In the genomic region with DNA sequence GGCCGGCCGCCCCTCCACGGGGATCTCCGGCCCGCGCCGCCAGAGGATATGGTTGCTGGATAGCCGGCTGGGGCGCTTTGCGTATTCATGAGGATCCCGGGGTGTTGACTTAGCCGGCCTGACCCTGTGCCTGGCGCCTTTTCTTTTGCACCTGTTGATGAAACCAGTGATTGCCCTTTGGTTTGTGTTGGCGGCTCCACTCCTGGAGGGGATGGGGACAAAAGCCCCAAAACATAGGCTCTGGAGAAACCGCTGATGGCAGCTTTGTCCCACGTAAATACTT, we compare ENCODE assay signal across 8 cellular contexts. TPM values are rescaled to one million over a fixed set of nuclear protein-coding genes. Genes with fewer than 3 reads are reported as not detected.
DNase-seq lines count a peak whose midpoint lies in the region; ATAC-seq lines count a peak whose summit lies in the region.

No MANE protein-coding gene starts in this region.

- H3K4me1 Mint-ChIP-seq in activated naive CD8-positive, alpha-beta T cell treated with anti-CD3 and anti-CD28 coated beads, Interleukin-2, amount 50 U/mL, for 24 hours, result peaks cover 43% of the 10 kb centered on the region

- no peaks in the 10 kb centered on the region for H3K9me3 Mint-ChIP-seq in activated naive CD8-positive, alpha-beta T cell treated with anti-CD3 and anti-CD28 coated beads, Interleukin-2, amount 50 U/mL, for 24 hours

- H3K4me3 ChIP-seq in iPS DF 6.9 (ENCODE audit: low read length) (peak overlapping the region; percentile 91; the same call in 1 of the 2 replicates), skin epidermis (peak overlapping the region; percentile 63 to 95 (median 79))

- H3K36me3 ChIP-seq in iPS DF 6.9 (ENCODE audit: control insufficient read depth, insufficient read depth, low read length), result no peaks in the 10 kb centered on the region

- H3K27me3 ChIP-seq in iPS DF 6.9 (ENCODE audit: control insufficient read depth, insufficient read depth, low read length), result no peaks in the 10 kb centered on the region

- no peaks in the 10 kb centered on the region; the same call in 1 of the 2 replicates for H3K4me1 ChIP-seq in iPS DF 6.9 (ENCODE audit: control insufficient read depth, insufficient read depth, low read length)

- peaks cover 5% of the 10 kb centered on the region for H3K36me3 Mint-ChIP-seq in activated naive CD8-positive, alpha-beta T cell treated with anti-CD3 and anti-CD28 coated beads, Interleukin-2, amount 50 U/mL, for 24 hours (ENCODE audit: low read depth)

- DNase-seq in DMS153 treated with DMSO at 0.1 percent for 48 hours (lab: John Stamatoyannopoulos, UW; ENCODE audit: unreplicated experiment) (peak; percentile 39), DMS153 (lab: John Stamatoyannopoulos, UW) (no peak), HCEC 1CT (peak; percentile 36), NCI-H2107 treated with DMSO at 0.1 percent for 48 hours (lab: John Stamatoyannopoulos, UW; ENCODE audit: unreplicated experiment) (peak; percentile 41), iPS DF 6.9 (ENCODE audit: low read depth, low spot score) (no peak), SK-N-DZ (ENCODE audit: low spot score) (no peak)
- peak; percentile 40 for DNase-seq in activated naive CD8-positive, alpha-beta T cell treated with anti-CD3 and anti-CD28 coated beads, Interleukin-2, amount 50 U/mL, for 24 hours

- WGBS in iPS DF 6.9 (ENCODE audit: insufficient coverage, insufficient read length), result no CpG with 5 or more reads among the region's 16 CpGs

- H3K27ac ChIP-seq in iPS DF 6.9 (ENCODE audit: low read length) (no peak overlapping the region), skin epidermis (peak overlapping the region in 20 of 21 experiments; percentile 14 to 91 (median 82))

- peak overlapping the region; percentile 81 for H3K27ac Mint-ChIP-seq in activated naive CD8-positive, alpha-beta T cell treated with anti-CD3 and anti-CD28 coated beads, Interleukin-2, amount 50 U/mL, for 24 hours

- peak; percentile 10 for ATAC-seq in activated naive CD8-positive, alpha-beta T cell treated with anti-CD3 and anti-CD28 coated beads, Interleukin-2, amount 50 U/mL, for 24 hours

- H3K9me3 ChIP-seq in iPS DF 6.9 (ENCODE audit: control insufficient read depth, insufficient read depth, low read length), result no peaks in the 10 kb centered on the region

- peak overlapping the region; percentile 83 for H3K4me3 Mint-ChIP-seq in activated naive CD8-positive, alpha-beta T cell treated with anti-CD3 and anti-CD28 coated beads, Interleukin-2, amount 50 U/mL, for 24 hours

- peaks cover 9% of the 10 kb centered on the region for H3K27me3 Mint-ChIP-seq in activated naive CD8-positive, alpha-beta T cell treated with anti-CD3 and anti-CD28 coated beads, Interleukin-2, amount 50 U/mL, for 24 hours

RNA-seq across cellular contexts. Expression of gene SYNJ2, which starts 0.6 kb away (rescaled TPM):
- polyA plus RNA-seq in SK-N-DZ (2014; cell fraction: cytosol; rRNA removed), result 0.82 and 1.5 TPM in 2 replicates
- polyA plus RNA-seq in SK-N-DZ (2014; cell fraction: nucleus; rRNA removed), result 0.77 and 1.4 TPM in 2 replicates

Comparison
In these comparisons a context has a peak if more than half of its experiments do, and no peak if none do; other contexts are left out.
1. DNase-seq: peak in DMS153 treated with DMSO at 0.1 percent for 48 hours (single experiment), HCEC 1CT (single experiment), NCI-H2107 treated with DMSO at 0.1 percent for 48 hours (single experiment) and activated naive CD8-positive, alpha-beta T cell treated with anti-CD3 and anti-CD28 coated beads, Interleukin-2, amount 50 U/mL, for 24 hours (single experiment); none in DMS153 (single experiment), iPS DF 6.9 (single experiment) and SK-N-DZ (single experiment).